Comparison of ENCODE assay signal across 14 cellular contexts in genomic region chr10:116044722-116045374, GRCh38.
DNase-seq lines count a peak whose midpoint lies in the region; ATAC-seq and TF ChIP-seq lines count a peak whose summit lies in the region.
"Had no signal": no experiment of that assay in that cellular context is flagged by ENCODE, and none has a peak within 500 bp of the region (broad histone marks: within the 10 kb centered on the region; RNA-seq: fewer than 3 reads in every experiment).

No MANE protein-coding gene starts in this region.

- no peak for TF ChIP-seq CTCF in MCF 10A (IDR thresholded peaks at IDR 0.05; ENCODE audit: unreplicated experiment)
- no peak for TF ChIP-seq CTCF in mammary epithelial cell (conservative IDR thresholded peaks at IDR 0.05 in 1 of 2, IDR thresholded peaks at IDR 0.05 in 1 of 2; ENCODE audit: extremely low read depth in 1 of 2, insufficient read depth in 1 of 2, low read depth in 1 of 2, low read length in 2 of 2)
- TF ChIP-seq CTCF in coronary artery (IDR thresholded peaks at IDR 0.05), result no peak
- no peak for TF ChIP-seq CTCF in tibial nerve (IDR thresholded peaks at IDR 0.05)
- no peak for TF ChIP-seq CTCF in WTC11 (IDR thresholded peaks at IDR 0.05)
- TF ChIP-seq CTCF in WERI-Rb-1 (IDR thresholded peaks at IDR 0.05; ENCODE audit: low read depth, low read length), result no peak

- DNase-seq in MCF 10A (ENCODE audit: unreplicated experiment), result peak; percentile 81
- no peak for DNase-seq in mammary epithelial cell
- no peak for DNase-seq in coronary artery (ENCODE audit: low spot score)
- peak; percentile 68 for DNase-seq in left lobe of liver (ENCODE audit: low spot score)
- peak; percentile 38 to 41 for DNase-seq in tibial nerve (ENCODE audit: low spot score in 2 of 2)
- no peak for DNase-seq in WTC11 (ENCODE audit: low spot score)
- no peak for DNase-seq in WERI-Rb-1
- DNase-seq: COR-L47, NCI-H2029, SHP77 treated with DMSO at 0.1 percent for 48 hours had no signal

- WGBS in mammary epithelial cell (ENCODE audit: low coverage, missing lambda C conversion rate), result 4% methylated on average over 4 of the region's 4 CpGs
- WGBS in tibial nerve, 2 donors, result 71 to 74% methylated on average over 4 of the region's 4 CpGs

- no peak overlapping the region for H3K4me3 ChIP-seq in mammary epithelial cell (replicated peaks in 1 of 3; ENCODE audit: insufficient read depth in 1 of 3, low read depth in 2 of 3, low read length in 3 of 3)
- H3K4me3 ChIP-seq in coronary artery, result peak overlapping the region; percentile 30
- no peak overlapping the region for H3K4me3 ChIP-seq in tibial nerve
- no peak overlapping the region for H3K4me3 ChIP-seq in WERI-Rb-1 (ENCODE audit: low read depth, low read length)

- no peaks in the 10 kb centered on the region for H3K36me3 ChIP-seq in mammary epithelial cell (ENCODE audit: insufficient read depth, low read length)
- no peaks in the 10 kb centered on the region for H3K36me3 ChIP-seq in tibial nerve
- no peaks in the 10 kb centered on the region for H3K36me3 ChIP-seq in WERI-Rb-1

- CTCF ChIA-PET in MCF 10A (lab: Yijun Ruan, JAX), result interaction anchor here (0.6 kb wide), 1 partner anchor 229 kb away, joined by 3 read pairs; no protein-coding TSS in a partner anchor
- CTCF ChIA-PET in mammary epithelial cell (lab: Charles Lee; ENCODE audit: low non-redundant PET), result no interaction called here
- CTCF ChIA-PET in WTC11 (lab: Charles Lee), result no interaction called here

- peaks cover 8% of the 10 kb centered on the region for H3K4me1 Mint-ChIP-seq in MCF 10A (ENCODE audit: insufficient read depth, unreplicated experiment)
- H3K4me1 Mint-ChIP-seq in WTC11, result no peaks in the 10 kb centered on the region

- H3K27me3 Mint-ChIP-seq in MCF 10A (ENCODE audit: insufficient read depth, unreplicated experiment) (no peaks in the 10 kb centered on the region), WTC11 (ENCODE audit: low read depth) (no peaks in the 10 kb centered on the region; the same call in 1 of the 2 replicates)
- H3K27me3 Mint-ChIP-seq: stimulated activated naive CD8-positive, alpha-beta T cell treated with anti-CD3 and anti-CD28 coated beads, Interleukin-15, Interleukin-2, amounts not matched to agents 100 ng/mL and 50 ng/mL, for 24 hours had no signal

- peaks cover 13% of the 10 kb centered on the region for H3K9me3 Mint-ChIP-seq in MCF 10A (ENCODE audit: unreplicated experiment)
- peaks cover 25% of the 10 kb centered on the region for H3K9me3 Mint-ChIP-seq in WTC11

- H3K4me1 ChIP-seq in mammary epithelial cell (ENCODE audit: insufficient read depth, low read length) (no peaks in the 10 kb centered on the region), tibial nerve (peaks cover 0 to 24% (median 3%) of the 10 kb centered on the region in 4 donors)

- peaks cover 3% of the 10 kb centered on the region for H3K9me3 ChIP-seq in mammary epithelial cell (replicated peaks; ENCODE audit: insufficient read depth, low read length)
- no peaks in the 10 kb centered on the region for H3K9me3 ChIP-seq in tibial nerve
- no peaks in the 10 kb centered on the region for H3K9me3 ChIP-seq in WERI-Rb-1 (ENCODE audit: severe bottlenecking)

- no peak overlapping the region for H3K4me2 ChIP-seq in mammary epithelial cell (ENCODE audit: insufficient read depth, low read depth, low read length)

- H3K4me3 Mint-ChIP-seq in MCF 10A (ENCODE audit: unreplicated experiment) (no peak overlapping the region), WTC11 (no peak overlapping the region)
- H3K4me3 Mint-ChIP-seq: nephron; stimulated activated naive CD8-positive, alpha-beta T cell treated with anti-CD3 and anti-CD28 coated beads, Interleukin-15, Interleukin-2, amounts not matched to agents 100 ng/mL and 50 ng/mL, for 24 hours had no signal

- H2AFZ ChIP-seq in mammary epithelial cell (ENCODE audit: low read depth, low read length), result no peak overlapping the region

- H3K79me2 ChIP-seq in mammary epithelial cell (ENCODE audit: insufficient read depth, low read length), result no peaks in the 10 kb centered on the region

- POLR2A ChIA-PET in MCF 10A (lab: Yijun Ruan, JAX), result interaction anchor here (0.8 to 1.7 kb wide), 3 partner anchors 9 to 22 kb away, joined by 3 to 4 read pairs (median 4); no protein-coding TSS in a partner anchor
- POLR2A ChIA-PET in WTC11 (lab: Charles Lee), result no interaction called here

- H3K36me3 Mint-ChIP-seq in MCF 10A (ENCODE audit: insufficient read depth, unreplicated experiment) (no peaks in the 10 kb centered on the region), WTC11 (no peaks in the 10 kb centered on the region)

- no TSS peak for BruUV-seq in MCF 10A (replicated peaks; lab: Mats Ljungman, UMichigan)
- BruUV-seq in mammary epithelial cell (replicated peaks; lab: Mats Ljungman, UMichigan), result no TSS peak

- H3K27ac Mint-ChIP-seq in MCF 10A (ENCODE audit: low read depth, unreplicated experiment), result no peak overlapping the region
- no peak overlapping the region; the same call in 1 of the 2 replicates for H3K27ac Mint-ChIP-seq in WTC11
- H3K27ac Mint-ChIP-seq: stimulated activated naive CD8-positive, alpha-beta T cell treated with anti-CD3 and anti-CD28 coated beads, Interleukin-15, Interleukin-2, amounts not matched to agents 100 ng/mL and 50 ng/mL, for 24 hours had no signal

- no peak overlapping the region for H3K9ac ChIP-seq in mammary epithelial cell (ENCODE audit: insufficient read depth, low read length)

- H3K27ac ChIP-seq in mammary epithelial cell (ENCODE audit: insufficient read depth, low read depth, low read length) (no peak overlapping the region), coronary artery (peak overlapping the region in 1 of 2 donors; percentile 28), tibial nerve (peak overlapping the region in 1 of 4 donors; percentile 9), WERI-Rb-1 (no peak overlapping the region)
- H3K27ac ChIP-seq: HL-60 had no signal

- H4K20me1 ChIP-seq in mammary epithelial cell (ENCODE audit: insufficient read depth, low read length), result no peaks in the 10 kb centered on the region

- dilution Hi-C loops in mammary epithelial cell (cut with HindIII; ENCODE audit: low sequenced_read_pairs), result no loop called here

- in situ Hi-C loops in mammary epithelial cell (cut with MboI; ENCODE audit: low sequenced_read_pairs in 2 of 2), result no loop called here

- TF ChIP-seq EP300 in tibial nerve (IDR thresholded peaks at IDR 0.05), result peak in 1 of 2 donors; percentile 48

- H3K27me3 ChIP-seq in mammary epithelial cell (ENCODE audit: insufficient read depth, low read length) (no peaks in the 10 kb centered on the region), tibial nerve (no peaks in the 10 kb centered on the region), WERI-Rb-1 (ENCODE audit: insufficient read depth, low read depth, severe bottlenecking) (no peaks in the 10 kb centered on the region)

- ATAC-seq in left lobe of liver, result peak; percentile 55
- ATAC-seq in WTC11, result no peak
- no peak for ATAC-seq in GM19463 (IDR thresholded peaks at IDR 0.05; ENCODE audit: unreplicated experiment)

- intact Hi-C loops in MCF 10A (cut with micrococcal nuclease) (no loop called here), mammary epithelial cell (cut with micrococcal nuclease) (no loop called here)

- TF ChIP-seq POLR2A in tibial nerve (IDR thresholded peaks at IDR 0.05), result no peak

TF ChIP-seq in WTC11, 78 proteins besides CTCF, POLR2A, EP300 and RAD21:
- no peak for TF ChIP-seq PREB (CRISPR knock-in tag; IDR thresholded peaks at IDR 0.05; ENCODE audit: borderline replicate concordance)
- no peak for TF ChIP-seq JAZF1 (CRISPR knock-in tag; IDR thresholded peaks at IDR 0.05)

Comparison
In these comparisons a context has a peak if more than half of its experiments do, and no peak if none do; other contexts are left out.
1. DNase-seq: peak in MCF 10A (single experiment), left lobe of liver (single experiment) and tibial nerve (2 of 2); none in mammary epithelial cell (single experiment), coronary artery (single experiment), WTC11 (single experiment) and WERI-Rb-1 (single experiment).